1 cellular context compared by ENCODE assay signal in the genomic region with DNA sequence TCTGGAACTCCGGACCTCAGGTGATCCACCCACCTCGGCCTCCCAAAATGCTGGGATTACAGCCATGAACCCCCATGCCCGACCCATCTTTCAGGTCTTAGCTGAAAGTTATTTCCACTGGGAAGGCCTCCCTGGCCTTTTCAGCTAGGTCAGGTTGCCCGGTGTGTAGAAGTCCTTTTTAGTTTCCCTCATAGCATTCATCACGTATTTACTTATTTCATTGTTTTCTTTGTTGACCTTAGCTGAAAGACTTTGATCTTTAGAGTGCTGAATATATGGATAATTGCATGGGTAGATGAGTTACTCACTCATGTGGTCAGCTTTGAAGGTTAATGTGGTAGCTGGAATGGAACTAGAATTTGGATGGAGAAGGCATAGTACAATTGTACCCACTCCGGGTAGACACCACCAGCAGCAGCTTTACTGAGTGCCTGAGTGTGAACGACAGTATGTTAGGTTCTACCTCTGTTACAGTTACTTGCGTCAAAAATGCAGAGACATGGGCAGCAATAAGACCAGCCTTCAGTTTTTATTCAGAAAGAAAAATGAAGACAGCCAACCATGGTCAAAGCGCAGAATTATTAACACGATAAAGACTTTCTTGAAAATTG.
TF ChIP-seq lines count a peak whose summit lies in the region.

No MANE protein-coding gene starts in this region.

TF ChIP-seq in HepG2, 621 proteins besides CTCF, POLR2A, EP300 and RAD21 (continued from another document and continues in another):
- TF ChIP-seq, protein P1, sequence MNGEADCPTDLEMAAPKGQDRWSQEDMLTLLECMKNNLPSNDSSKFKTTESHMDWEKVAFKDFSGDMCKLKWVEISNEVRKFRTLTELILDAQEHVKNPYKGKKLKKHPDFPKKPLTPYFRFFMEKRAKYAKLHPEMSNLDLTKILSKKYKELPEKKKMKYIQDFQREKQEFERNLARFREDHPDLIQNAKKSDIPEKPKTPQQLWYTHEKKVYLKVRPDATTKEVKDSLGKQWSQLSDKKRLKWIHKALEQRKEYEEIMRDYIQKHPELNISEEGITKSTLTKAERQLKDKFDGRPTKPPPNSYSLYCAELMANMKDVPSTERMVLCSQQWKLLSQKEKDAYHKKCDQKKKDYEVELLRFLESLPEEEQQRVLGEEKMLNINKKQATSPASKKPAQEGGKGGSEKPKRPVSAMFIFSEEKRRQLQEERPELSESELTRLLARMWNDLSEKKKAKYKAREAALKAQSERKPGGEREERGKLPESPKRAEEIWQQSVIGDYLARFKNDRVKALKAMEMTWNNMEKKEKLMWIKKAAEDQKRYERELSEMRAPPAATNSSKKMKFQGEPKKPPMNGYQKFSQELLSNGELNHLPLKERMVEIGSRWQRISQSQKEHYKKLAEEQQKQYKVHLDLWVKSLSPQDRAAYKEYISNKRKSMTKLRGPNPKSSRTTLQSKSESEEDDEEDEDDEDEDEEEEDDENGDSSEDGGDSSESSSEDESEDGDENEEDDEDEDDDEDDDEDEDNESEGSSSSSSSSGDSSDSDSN (CRISPR knock-in tag; IDR thresholded peaks at IDR 0.05), result peak; percentile 40; the same call in 1 of the 2 replicates
- TF ChIP-seq, protein P2, sequence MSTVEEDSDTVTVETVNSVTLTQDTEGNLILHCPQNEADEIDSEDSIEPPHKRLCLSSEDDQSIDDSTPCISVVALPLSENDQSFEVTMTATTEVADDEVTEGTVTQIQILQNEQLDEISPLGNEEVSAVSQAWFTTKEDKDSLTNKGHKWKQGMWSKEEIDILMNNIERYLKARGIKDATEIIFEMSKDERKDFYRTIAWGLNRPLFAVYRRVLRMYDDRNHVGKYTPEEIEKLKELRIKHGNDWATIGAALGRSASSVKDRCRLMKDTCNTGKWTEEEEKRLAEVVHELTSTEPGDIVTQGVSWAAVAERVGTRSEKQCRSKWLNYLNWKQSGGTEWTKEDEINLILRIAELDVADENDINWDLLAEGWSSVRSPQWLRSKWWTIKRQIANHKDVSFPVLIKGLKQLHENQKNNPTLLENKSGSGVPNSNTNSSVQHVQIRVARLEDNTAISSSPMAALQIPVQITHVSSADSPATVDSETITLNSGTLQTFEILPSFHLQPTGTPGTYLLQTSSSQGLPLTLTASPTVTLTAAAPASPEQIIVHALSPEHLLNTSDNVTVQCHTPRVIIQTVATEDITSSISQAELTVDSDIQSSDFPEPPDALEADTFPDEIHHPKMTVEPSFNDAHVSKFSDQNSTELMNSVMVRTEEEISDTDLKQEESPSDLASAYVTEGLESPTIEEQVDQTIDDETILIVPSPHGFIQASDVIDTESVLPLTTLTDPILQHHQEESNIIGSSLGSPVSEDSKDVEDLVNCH (CRISPR knock-in tag; IDR thresholded peaks at IDR 0.05), result peak; percentile 87; the same call in 1 of the 2 replicates
- peak; percentile 91 for TF ChIP-seq PPARG (CRISPR knock-in tag; conservative IDR thresholded peaks at IDR 0.05)
- peak; percentile 93 for TF ChIP-seq FOXK2 (IDR thresholded peaks at IDR 0.05)
- TF ChIP-seq ZNF841 (CRISPR knock-in tag; IDR thresholded peaks at IDR 0.05; ENCODE audit: borderline replicate concordance), result no peak
- peak; percentile 65 for TF ChIP-seq ZFY (CRISPR knock-in tag; IDR thresholded peaks at IDR 0.05)
- no peak; the same call in 1 of the 2 replicates for TF ChIP-seq ZNF788 (CRISPR knock-in tag; IDR thresholded peaks at IDR 0.05; ENCODE audit: borderline replicate concordance)
- 0 out of 2 replicates have a peak, but pooled peaks have one; percentile 73 for TF ChIP-seq ZFP36L1 (CRISPR knock-in tag; IDR thresholded peaks at IDR 0.05)
- TF ChIP-seq POGZ (CRISPR knock-in tag; IDR thresholded peaks at IDR 0.05), result peak; percentile 76
- no peak for TF ChIP-seq SRSF1 (optimal IDR thresholded peaks at IDR 0.05; ENCODE audit: low read depth, low read length)
- no peak for TF ChIP-seq TOPORS (CRISPR knock-in tag; IDR thresholded peaks at IDR 0.05)
- TF ChIP-seq, protein P3, sequence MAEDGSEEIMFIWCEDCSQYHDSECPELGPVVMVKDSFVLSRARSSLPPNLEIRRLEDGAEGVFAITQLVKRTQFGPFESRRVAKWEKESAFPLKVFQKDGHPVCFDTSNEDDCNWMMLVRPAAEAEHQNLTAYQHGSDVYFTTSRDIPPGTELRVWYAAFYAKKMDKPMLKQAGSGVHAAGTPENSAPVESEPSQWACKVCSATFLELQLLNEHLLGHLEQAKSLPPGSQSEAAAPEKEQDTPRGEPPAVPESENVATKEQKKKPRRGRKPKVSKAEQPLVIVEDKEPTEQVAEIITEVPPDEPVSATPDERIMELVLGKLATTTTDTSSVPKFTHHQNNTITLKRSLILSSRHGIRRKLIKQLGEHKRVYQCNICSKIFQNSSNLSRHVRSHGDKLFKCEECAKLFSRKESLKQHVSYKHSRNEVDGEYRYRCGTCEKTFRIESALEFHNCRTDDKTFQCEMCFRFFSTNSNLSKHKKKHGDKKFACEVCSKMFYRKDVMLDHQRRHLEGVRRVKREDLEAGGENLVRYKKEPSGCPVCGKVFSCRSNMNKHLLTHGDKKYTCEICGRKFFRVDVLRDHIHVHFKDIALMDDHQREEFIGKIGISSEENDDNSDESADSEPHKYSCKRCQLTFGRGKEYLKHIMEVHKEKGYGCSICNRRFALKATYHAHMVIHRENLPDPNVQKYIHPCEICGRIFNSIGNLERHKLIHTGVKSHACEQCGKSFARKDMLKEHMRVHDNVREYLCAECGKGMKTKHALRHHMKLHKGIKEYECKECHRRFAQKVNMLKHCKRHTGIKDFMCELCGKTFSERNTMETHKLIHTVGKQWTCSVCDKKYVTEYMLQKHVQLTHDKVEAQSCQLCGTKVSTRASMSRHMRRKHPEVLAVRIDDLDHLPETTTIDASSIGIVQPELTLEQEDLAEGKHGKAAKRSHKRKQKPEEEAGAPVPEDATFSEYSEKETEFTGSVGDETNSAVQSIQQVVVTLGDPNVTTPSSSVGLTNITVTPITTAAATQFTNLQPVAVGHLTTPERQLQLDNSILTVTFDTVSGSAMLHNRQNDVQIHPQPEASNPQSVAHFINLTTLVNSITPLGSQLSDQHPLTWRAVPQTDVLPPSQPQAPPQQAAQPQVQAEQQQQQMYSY (CRISPR knock-in tag; IDR thresholded peaks at IDR 0.05), result peak; percentile 71; the same call in 1 of the 2 replicates
- no peak for TF ChIP-seq HCFC1 (IDR thresholded peaks at IDR 0.05; ENCODE audit: low read depth, low read length)
- TF ChIP-seq, protein P4, sequence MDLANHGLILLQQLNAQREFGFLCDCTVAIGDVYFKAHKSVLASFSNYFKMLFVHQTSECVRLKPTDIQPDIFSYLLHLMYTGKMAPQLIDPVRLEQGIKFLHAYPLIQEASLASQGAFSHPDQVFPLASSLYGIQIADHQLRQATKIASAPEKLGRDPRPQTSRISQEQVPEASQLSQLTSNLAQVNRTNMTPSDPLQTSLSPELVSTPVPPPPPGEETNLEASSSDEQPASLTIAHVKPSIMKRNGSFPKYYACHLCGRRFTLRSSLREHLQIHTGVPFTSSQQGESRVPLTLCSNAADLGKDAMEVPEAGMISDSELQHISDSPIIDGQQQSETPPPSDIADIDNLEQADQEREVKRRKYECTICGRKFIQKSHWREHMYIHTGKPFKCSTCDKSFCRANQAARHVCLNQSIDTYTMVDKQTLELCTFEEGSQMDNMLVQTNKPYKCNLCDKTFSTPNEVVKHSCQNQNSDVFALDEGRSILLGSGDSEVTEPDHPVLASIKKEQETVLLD (CRISPR knock-in tag; IDR thresholded peaks at IDR 0.05; ENCODE audit: low read depth), result no peak
- peak; percentile 89; the same call in 1 of the 2 replicates for TF ChIP-seq SMARCC2 (IDR thresholded peaks at IDR 0.05)
- no peak for TF ChIP-seq CHCHD3 (CRISPR knock-in tag; IDR thresholded peaks at IDR 0.05)
- no peak for TF ChIP-seq KLF13 (CRISPR knock-in tag; IDR thresholded peaks at IDR 0.05)
- TF ChIP-seq STAT5B (CRISPR knock-in tag; IDR thresholded peaks at IDR 0.05), result peak; percentile 82; the same call in 1 of the 2 replicates
- TF ChIP-seq ESRRA (CRISPR knock-in tag; IDR thresholded peaks at IDR 0.05; ENCODE audit: low read depth), result peak; percentile 88
- peak; percentile 90; the same call in 1 of the 2 replicates for TF ChIP-seq MXD4 (CRISPR knock-in tag; IDR thresholded peaks at IDR 0.05)
- no peak for TF ChIP-seq ZNF567 (CRISPR knock-in tag; IDR thresholded peaks at IDR 0.05; ENCODE audit: borderline replicate concordance)
- peak; percentile 99 for TF ChIP-seq NCOR1 (IDR thresholded peaks at IDR 0.05; ENCODE audit: borderline replicate concordance, low read length)
- peak; percentile 88 for TF ChIP-seq ERF (CRISPR knock-in tag; IDR thresholded peaks at IDR 0.05)
- TF ChIP-seq, protein P5, sequence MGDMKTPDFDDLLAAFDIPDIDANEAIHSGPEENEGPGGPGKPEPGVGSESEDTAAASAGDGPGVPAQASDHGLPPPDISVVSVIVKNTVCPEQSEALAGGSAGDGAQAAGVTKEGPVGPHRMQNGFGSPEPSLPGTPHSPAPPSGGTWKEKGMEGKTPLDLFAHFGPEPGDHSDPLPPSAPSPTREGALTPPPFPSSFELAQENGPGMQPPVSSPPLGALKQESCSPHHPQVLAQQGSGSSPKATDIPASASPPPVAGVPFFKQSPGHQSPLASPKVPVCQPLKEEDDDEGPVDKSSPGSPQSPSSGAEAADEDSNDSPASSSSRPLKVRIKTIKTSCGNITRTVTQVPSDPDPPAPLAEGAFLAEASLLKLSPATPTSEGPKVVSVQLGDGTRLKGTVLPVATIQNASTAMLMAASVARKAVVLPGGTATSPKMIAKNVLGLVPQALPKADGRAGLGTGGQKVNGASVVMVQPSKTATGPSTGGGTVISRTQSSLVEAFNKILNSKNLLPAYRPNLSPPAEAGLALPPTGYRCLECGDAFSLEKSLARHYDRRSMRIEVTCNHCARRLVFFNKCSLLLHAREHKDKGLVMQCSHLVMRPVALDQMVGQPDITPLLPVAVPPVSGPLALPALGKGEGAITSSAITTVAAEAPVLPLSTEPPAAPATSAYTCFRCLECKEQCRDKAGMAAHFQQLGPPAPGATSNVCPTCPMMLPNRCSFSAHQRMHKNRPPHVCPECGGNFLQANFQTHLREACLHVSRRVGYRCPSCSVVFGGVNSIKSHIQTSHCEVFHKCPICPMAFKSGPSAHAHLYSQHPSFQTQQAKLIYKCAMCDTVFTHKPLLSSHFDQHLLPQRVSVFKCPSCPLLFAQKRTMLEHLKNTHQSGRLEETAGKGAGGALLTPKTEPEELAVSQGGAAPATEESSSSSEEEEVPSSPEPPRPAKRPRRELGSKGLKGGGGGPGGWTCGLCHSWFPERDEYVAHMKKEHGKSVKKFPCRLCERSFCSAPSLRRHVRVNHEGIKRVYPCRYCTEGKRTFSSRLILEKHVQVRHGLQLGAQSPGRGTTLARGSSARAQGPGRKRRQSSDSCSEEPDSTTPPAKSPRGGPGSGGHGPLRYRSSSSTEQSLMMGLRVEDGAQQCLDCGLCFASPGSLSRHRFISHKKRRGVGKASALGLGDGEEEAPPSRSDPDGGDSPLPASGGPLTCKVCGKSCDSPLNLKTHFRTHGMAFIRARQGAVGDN (CRISPR knock-in tag; IDR thresholded peaks at IDR 0.05), result no peak; the same call in 1 of the 2 replicates
- TF ChIP-seq ZNF652 (CRISPR knock-in tag; IDR thresholded peaks at IDR 0.05; ENCODE audit: borderline replicate concordance, low read depth), result peak; percentile 77; the same call in 1 of the 2 replicates
- TF ChIP-seq ZNF3 (CRISPR knock-in tag; IDR thresholded peaks at IDR 0.05), result peak; percentile 38; the same call in 1 of the 2 replicates
- no peak for TF ChIP-seq ZNF329 (CRISPR knock-in tag; IDR thresholded peaks at IDR 0.05; ENCODE audit: low read depth)
- 0 out of 2 replicates have a peak, but pooled peaks have one; percentile 49 for TF ChIP-seq ZNF343 (CRISPR knock-in tag; IDR thresholded peaks at IDR 0.05)
- peak; percentile 79 for TF ChIP-seq TCF7L2 (IDR thresholded peaks at IDR 0.05; ENCODE audit: low read depth, low read length)
- TF ChIP-seq, protein P6, sequence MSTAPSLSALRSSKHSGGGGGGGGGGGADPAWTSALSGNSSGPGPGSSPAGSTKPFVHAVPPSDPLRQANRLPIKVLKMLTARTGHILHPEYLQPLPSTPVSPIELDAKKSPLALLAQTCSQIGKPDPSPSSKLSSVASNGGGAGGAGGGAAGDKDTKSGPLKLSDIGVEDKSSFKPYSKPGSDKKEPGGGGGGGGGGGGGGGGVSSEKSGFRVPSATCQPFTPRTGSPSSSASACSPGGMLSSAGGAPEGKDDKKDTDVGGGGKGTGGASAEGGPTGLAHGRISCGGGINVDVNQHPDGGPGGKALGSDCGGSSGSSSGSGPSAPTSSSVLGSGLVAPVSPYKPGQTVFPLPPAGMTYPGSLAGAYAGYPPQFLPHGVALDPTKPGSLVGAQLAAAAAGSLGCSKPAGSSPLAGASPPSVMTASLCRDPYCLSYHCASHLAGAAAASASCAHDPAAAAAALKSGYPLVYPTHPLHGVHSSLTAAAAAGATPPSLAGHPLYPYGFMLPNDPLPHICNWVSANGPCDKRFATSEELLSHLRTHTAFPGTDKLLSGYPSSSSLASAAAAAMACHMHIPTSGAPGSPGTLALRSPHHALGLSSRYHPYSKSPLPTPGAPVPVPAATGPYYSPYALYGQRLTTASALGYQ (CRISPR knock-in tag; IDR thresholded peaks at IDR 0.05), result peak; percentile 98; the same call in 1 of the 2 replicates
- TF ChIP-seq DMAP1 (CRISPR knock-in tag; IDR thresholded peaks at IDR 0.05), result peak; percentile 88
- TF ChIP-seq ZNF230 (CRISPR knock-in tag; IDR thresholded peaks at IDR 0.05), result peak; percentile 85
- peak; percentile 94 for TF ChIP-seq ZNF44 (CRISPR knock-in tag; IDR thresholded peaks at IDR 0.05)
- 0 out of 2 replicates have a peak, but pooled peaks have one; percentile 54 for TF ChIP-seq TRIM24 (CRISPR knock-in tag; IDR thresholded peaks at IDR 0.05)
- TF ChIP-seq NFYC (CRISPR knock-in tag; IDR thresholded peaks at IDR 0.05), result peak; percentile 51; the same call in 1 of the 2 replicates
- TF ChIP-seq, protein P7, sequence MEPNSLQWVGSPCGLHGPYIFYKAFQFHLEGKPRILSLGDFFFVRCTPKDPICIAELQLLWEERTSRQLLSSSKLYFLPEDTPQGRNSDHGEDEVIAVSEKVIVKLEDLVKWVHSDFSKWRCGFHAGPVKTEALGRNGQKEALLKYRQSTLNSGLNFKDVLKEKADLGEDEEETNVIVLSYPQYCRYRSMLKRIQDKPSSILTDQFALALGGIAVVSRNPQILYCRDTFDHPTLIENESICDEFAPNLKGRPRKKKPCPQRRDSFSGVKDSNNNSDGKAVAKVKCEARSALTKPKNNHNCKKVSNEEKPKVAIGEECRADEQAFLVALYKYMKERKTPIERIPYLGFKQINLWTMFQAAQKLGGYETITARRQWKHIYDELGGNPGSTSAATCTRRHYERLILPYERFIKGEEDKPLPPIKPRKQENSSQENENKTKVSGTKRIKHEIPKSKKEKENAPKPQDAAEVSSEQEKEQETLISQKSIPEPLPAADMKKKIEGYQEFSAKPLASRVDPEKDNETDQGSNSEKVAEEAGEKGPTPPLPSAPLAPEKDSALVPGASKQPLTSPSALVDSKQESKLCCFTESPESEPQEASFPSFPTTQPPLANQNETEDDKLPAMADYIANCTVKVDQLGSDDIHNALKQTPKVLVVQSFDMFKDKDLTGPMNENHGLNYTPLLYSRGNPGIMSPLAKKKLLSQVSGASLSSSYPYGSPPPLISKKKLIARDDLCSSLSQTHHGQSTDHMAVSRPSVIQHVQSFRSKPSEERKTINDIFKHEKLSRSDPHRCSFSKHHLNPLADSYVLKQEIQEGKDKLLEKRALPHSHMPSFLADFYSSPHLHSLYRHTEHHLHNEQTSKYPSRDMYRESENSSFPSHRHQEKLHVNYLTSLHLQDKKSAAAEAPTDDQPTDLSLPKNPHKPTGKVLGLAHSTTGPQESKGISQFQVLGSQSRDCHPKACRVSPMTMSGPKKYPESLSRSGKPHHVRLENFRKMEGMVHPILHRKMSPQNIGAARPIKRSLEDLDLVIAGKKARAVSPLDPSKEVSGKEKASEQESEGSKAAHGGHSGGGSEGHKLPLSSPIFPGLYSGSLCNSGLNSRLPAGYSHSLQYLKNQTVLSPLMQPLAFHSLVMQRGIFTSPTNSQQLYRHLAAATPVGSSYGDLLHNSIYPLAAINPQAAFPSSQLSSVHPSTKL (CRISPR knock-in tag; IDR thresholded peaks at IDR 0.05), result peak; percentile 99
- peak; percentile 79; the same call in 1 of the 2 replicates for TF ChIP-seq ZNF501 (CRISPR knock-in tag; IDR thresholded peaks at IDR 0.05)
- TF ChIP-seq TARDBP (CRISPR knock-in tag; IDR thresholded peaks at IDR 0.05), result peak; percentile 94
- TF ChIP-seq MEIS2 (CRISPR knock-in tag; IDR thresholded peaks at IDR 0.05), result peak; percentile 61; the same call in 1 of the 2 replicates
